ENCODE assay signal across 1 cellular context in the genomic region with DNA sequence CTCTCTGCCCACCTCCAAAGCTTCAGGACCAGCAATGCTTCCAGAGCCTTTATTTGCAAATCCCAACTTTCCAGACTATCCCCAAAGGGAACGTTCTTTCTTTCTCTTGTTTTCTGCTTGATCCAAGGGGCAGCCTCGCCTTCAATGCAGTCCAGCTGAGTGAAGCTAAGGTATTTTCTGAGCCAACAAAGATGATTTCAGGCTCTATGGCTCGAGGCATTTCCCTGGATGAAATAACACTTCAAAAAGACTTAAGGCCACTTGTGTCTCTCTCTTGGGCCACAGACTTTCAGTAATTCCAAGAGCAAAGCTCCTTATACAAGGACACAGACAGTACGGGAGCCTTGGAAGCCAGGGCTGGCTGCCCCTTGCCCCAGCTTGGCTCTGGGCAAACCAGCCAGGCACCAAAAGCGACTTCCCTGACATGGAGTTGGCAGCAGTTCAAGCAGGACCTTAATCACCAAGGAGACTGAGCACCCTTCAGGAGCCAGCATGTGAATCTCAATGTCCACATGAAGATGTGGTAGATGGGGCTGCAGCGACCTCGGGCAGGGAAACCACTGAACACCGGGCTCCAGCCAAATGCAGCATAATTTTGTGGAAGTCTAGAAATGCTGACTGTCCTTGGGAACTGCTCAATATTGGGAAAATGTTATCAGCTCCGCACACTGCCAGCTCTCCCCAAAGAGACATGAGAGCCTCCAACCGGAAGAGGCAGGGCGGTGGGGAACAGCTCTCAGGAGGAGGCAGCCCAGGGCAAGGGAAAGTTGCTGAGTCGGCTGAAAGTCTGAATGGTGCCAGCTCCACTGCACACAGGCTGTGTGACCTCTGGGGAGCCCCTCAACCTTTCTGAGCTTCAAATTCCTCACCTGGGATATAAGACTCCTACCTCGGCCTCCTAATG.
TF ChIP-seq lines count a peak whose summit lies in the region.

No MANE protein-coding gene starts in this region.

TF ChIP-seq in endothelial cell of umbilical vein, 7 proteins besides CTCF, POLR2A, EP300 and RAD21 (continued from another document):
- no peak for TF ChIP-seq EZH2 (IDR thresholded peaks at IDR 0.05; ENCODE audit: borderline replicate concordance, low read depth, low read length, severe bottlenecking)
